Comparison of ENCODE assay signal across 8 cellular contexts in genomic region chr19:4811328-4812131, GRCh38.
DNase-seq lines count a peak whose midpoint lies in the region; ATAC-seq lines count a peak whose summit lies in the region.

No MANE protein-coding gene starts in this region.

- ATAC-seq in activated CD4-positive, CD25-positive, alpha-beta regulatory T cell treated with anti-CD3 and anti-CD28 coated beads, Interleukin-2, amount 50 U/mL, for 24 hours: peak; percentile 73 to 74
- ATAC-seq in HG03045 (IDR thresholded peaks at IDR 0.05; ENCODE audit: unreplicated experiment): no peak

- DNase-seq in NCI-H146 (lab: John Stamatoyannopoulos, UW) (peak; percentile 24), NCI-H146 treated with DMSO at 0.1 percent for 48 hours (lab: John Stamatoyannopoulos, UW; ENCODE audit: unreplicated experiment) (no peak), NCI-H1092 (lab: John Stamatoyannopoulos, UW) (peak; percentile 24), caudate nucleus (lab: John Stamatoyannopoulos, UW) (peak in 45 of 61 donors; percentile 7 to 68 (median 37)), kidney tubule cell (ENCODE audit: low spot score) (peak; percentile 60)
- DNase-seq in stimulated activated CD4-positive, alpha-beta T cell treated with anti-CD3 and anti-CD28 coated beads, Interleukin-4, amount 100 ng/mL, for 4 hours: peak; percentile 77 to 92

- H3K27ac ChIP-seq in caudate nucleus (ENCODE audit: low read depth, low read length): no peak overlapping the region
